In genomic region chr7:46679671-46680070, GRCh38 we compare ENCODE assay signal across 24 cellular contexts.
"Had no signal": no experiment of that assay in that cellular context is flagged by ENCODE, and none has a peak within 500 bp of the region (broad histone marks: within the 10 kb centered on the region; RNA-seq: fewer than 3 reads in every experiment).

No MANE protein-coding gene starts in this region.

- H3K27me3 ChIP-seq: colonic mucosa, heart left ventricle, neural progenitor cell, pancreas, sigmoid colon, stomach, transverse colon had no signal

- ATAC-seq: heart left ventricle; left cardiac atrium; left ventricle myocardium superior; natural killer cell treated with Interleukin-12 subunit alpha and Interleukin-12 subunit beta and Interleukin-15 and Interleukin-18, amount 100 ng/mL, for 72 hours had no signal

- H3K4me3 ChIP-seq: colonic mucosa, heart left ventricle, lung, neural progenitor cell, pancreas, prostate gland, sigmoid colon, skin epidermis, stomach, thoracic aorta, transverse colon had no signal

- DNase-seq: colonic mucosa; dermis blood vessel endothelial cell; endodermal cell; foreskin melanocyte; heart left ventricle; hippocampal formation; left cardiac atrium; left ventricle myocardium superior; midbrain; nucleus accumbens; pancreas; retina; sigmoid colon; stimulated activated CD4-positive, alpha-beta T cell treated with anti-CD3 and anti-CD28 coated beads, Interleukin-2, amount 100 ng/mL, for 24 hours; stimulated activated naive CD4-positive, alpha-beta T cell; stomach; substantia nigra; transverse colon had no signal

- H3K36me3 ChIP-seq: colonic mucosa, heart left ventricle, neural progenitor cell, pancreas, prostate gland, sigmoid colon, stomach, thoracic aorta, transverse colon had no signal

- FAIRE-seq: pancreas had no signal
